Comparison of ENCODE assay signal across 21 cellular contexts in the genomic region with DNA sequence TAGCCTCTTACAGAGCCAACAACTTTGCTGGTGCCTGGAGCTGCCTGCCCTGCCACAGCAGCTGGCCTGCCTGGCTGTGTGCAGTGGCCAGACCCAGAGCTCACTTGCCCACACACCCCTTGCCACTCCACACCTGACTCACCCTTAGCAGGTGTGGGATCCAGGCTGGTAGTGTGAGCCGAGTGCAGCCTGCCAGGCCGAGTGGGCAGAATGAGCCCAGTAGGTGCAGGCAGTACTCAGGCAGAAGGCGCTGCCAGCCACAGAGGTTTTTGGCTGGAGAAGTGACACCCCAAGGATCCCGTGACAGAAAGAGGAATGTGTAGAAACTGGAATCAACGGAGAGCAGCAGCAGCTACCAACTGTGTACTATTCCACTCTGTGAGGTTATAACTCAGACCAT. TPM values are rescaled to one million over a fixed set of nuclear protein-coding genes. Genes with fewer than 3 reads are reported as not detected.
DNase-seq lines count a peak whose midpoint lies in the region; ATAC-seq and TF ChIP-seq lines count a peak whose summit lies in the region.
"Had no signal": no experiment of that assay in that cellular context is flagged by ENCODE, and none has a peak within 500 bp of the region (broad histone marks: within the 10 kb centered on the region; RNA-seq: fewer than 3 reads in every experiment).

No MANE protein-coding gene starts in this region.

- no peaks in the 10 kb centered on the region for H3K36me3 ChIP-seq in RWPE2 (ENCODE audit: low read depth)
- no peaks in the 10 kb centered on the region for H3K36me3 ChIP-seq in psoas muscle (ENCODE audit: insufficient read depth in 1 of 2, low read depth in 1 of 2)
- no peaks in the 10 kb centered on the region for H3K36me3 ChIP-seq in osteoblast (ENCODE audit: insufficient read depth, low read length)
- H3K36me3 ChIP-seq: HAP-1, Peyer's patch had no signal

- no peak overlapping the region for H2AFZ ChIP-seq in osteoblast (ENCODE audit: low read length)

- no peaks in the 10 kb centered on the region for H4K20me1 ChIP-seq in osteoblast (ENCODE audit: insufficient read depth, low read length)

- ATAC-seq in RWPE2 (ENCODE audit: low read depth) (peak; percentile 25; the same call in 1 of the 3 replicates), left lobe of liver (peak; percentile 23), psoas muscle (peak; percentile 82 to 93 (median 86))
- ATAC-seq: Right ventricle myocardium inferior had no signal

- no peaks in the 10 kb centered on the region for H3K79me2 ChIP-seq in osteoblast (ENCODE audit: insufficient read depth, low read length)

- H3K27me3 ChIP-seq in RWPE2 (ENCODE audit: insufficient read depth, poor library complexity, severe bottlenecking): no peaks in the 10 kb centered on the region
- H3K27me3 ChIP-seq in psoas muscle (ENCODE audit: insufficient read depth in 3 of 3, low read length in 2 of 3): no peaks in the 10 kb centered on the region
- H3K27me3 ChIP-seq in osteoblast (ENCODE audit: insufficient read depth, low read length): peaks cover 22% of the 10 kb centered on the region
- H3K27me3 ChIP-seq: Peyer's patch had no signal

- DNase-seq in G401 (ENCODE audit: low spot score): peak; percentile 39
- DNase-seq in RWPE2 (ENCODE audit: low spot score): no peak
- no peak for DNase-seq in left lobe of liver (ENCODE audit: low spot score)
- peak; percentile 28 to 79 for DNase-seq in psoas muscle
- DNase-seq in NCI-H1694 treated with DMSO at 0.1 percent for 48 hours (lab: John Stamatoyannopoulos, UW): no peak
- DNase-seq in cortex of kidney (lab: John Stamatoyannopoulos, UW): no peak
- no peak for DNase-seq in NCI-H1436 treated with DMSO at 0.1 percent for 48 hours (lab: John Stamatoyannopoulos, UW)
- DNase-seq in osteoblast (ENCODE audit: insufficient read length, low spot score, missing footprints): no peak
- DNase-seq: EL, KBM-7, NCI-H1092 treated with DMSO at 0.1 percent for 48 hours, NCI-H2081, NCI-H2171, NCI-H345, NCI-H524, NCI-H774, Peyer's patch had no signal

- H3K4me3 ChIP-seq in RWPE2 (ENCODE audit: severe bottlenecking): no peak overlapping the region
- H3K4me3 ChIP-seq in psoas muscle: no peak overlapping the region
- no peak overlapping the region for H3K4me3 ChIP-seq in osteoblast (ENCODE audit: insufficient read depth, low read length)
- H3K4me3 ChIP-seq: A549, HAP-1, Peyer's patch had no signal

- H3K4me2 ChIP-seq in osteoblast (ENCODE audit: insufficient read depth, low read length): no peak overlapping the region
- H3K4me2 ChIP-seq: A549 had no signal

- WGBS in psoas muscle, 3 donors: 26 to 34% (median 27%) methylated on average over 5 of the region's 5 CpGs

- H3K27ac ChIP-seq in RWPE2 (ENCODE audit: poor library complexity, severe bottlenecking) (no peak overlapping the region), psoas muscle (peak overlapping the region; percentile 74), osteoblast (ENCODE audit: low read depth, low read length) (no peak overlapping the region)
- H3K27ac ChIP-seq: HL-60, Peyer's patch had no signal

- H3K9me3 ChIP-seq in RWPE2 (ENCODE audit: severe bottlenecking) (no peaks in the 10 kb centered on the region), psoas muscle (no peaks in the 10 kb centered on the region), osteoblast (ENCODE audit: low read depth, low read length) (no peaks in the 10 kb centered on the region)
- H3K9me3 ChIP-seq: A549, HAP-1, Peyer's patch had no signal

- intact Hi-C loops in psoas muscle (cut with DNase I): loop anchor here in 1 of 2 donors (5.0 kb wide), 1 partner anchor 33 kb away; no protein-coding TSS in a partner anchor

- in situ Hi-C loops in G401 (cut with HindIII; ENCODE audit: low sequenced_read_pairs): no loop called here

- no peak for TF ChIP-seq CTCF in RWPE2 (IDR thresholded peaks at IDR 0.05; ENCODE audit: poor library complexity, severe bottlenecking)
- TF ChIP-seq CTCF in psoas muscle (IDR thresholded peaks at IDR 0.05): no peak
- no peak for TF ChIP-seq CTCF in osteoblast (IDR thresholded peaks at IDR 0.05; ENCODE audit: extremely low read depth, low read depth, low read length)

- H3K4me1 ChIP-seq in RWPE2 (ENCODE audit: insufficient read depth, poor library complexity, severe bottlenecking) (no peaks in the 10 kb centered on the region), psoas muscle (peaks cover 22% of the 10 kb centered on the region), osteoblast (ENCODE audit: insufficient read depth, low read length) (no peaks in the 10 kb centered on the region)
- H3K4me1 ChIP-seq: A549, Peyer's patch had no signal

RNA-seq across cellular contexts. Expression of a gene that starts 29.8 kb away (rescaled TPM):
- 0.68 and 1.4 TPM in 2 replicates for total RNA-seq in G401 (2014; rRNA removed; shearing (Covaris generic))
- 99.1 TPM for total RNA-seq in left lobe of liver
- 10 to 100 TPM in 3 of 4 donors, 1 to 10 TPM in 1; 7.6 to 24.7 (median 18.8) TPM for total RNA-seq in psoas muscle
- polyA plus RNA-seq in psoas muscle: 1 to 10 TPM; 2.3 to 5.5 (median 3.6) TPM
- 116 and 123 TPM in 2 replicates for total RNA-seq in osteoblast

Comparison
In these comparisons a context has a peak if more than half of its experiments do, and no peak if none do; other contexts are left out.
1. DNase-seq: peak in G401 (single experiment) and psoas muscle (2 of 2); none in RWPE2 (single experiment), left lobe of liver (single experiment), NCI-H1694 treated with DMSO at 0.1 percent for 48 hours (single experiment), cortex of kidney (single experiment), NCI-H1436 treated with DMSO at 0.1 percent for 48 hours (single experiment) and osteoblast (single experiment).
2. ATAC-seq: peak in every context shown above with its lines; median percentile 86 in psoas muscle; 25 in RWPE2; 23 in left lobe of liver.